ENCODE assay signal across 10 cellular contexts in the genomic region with DNA sequence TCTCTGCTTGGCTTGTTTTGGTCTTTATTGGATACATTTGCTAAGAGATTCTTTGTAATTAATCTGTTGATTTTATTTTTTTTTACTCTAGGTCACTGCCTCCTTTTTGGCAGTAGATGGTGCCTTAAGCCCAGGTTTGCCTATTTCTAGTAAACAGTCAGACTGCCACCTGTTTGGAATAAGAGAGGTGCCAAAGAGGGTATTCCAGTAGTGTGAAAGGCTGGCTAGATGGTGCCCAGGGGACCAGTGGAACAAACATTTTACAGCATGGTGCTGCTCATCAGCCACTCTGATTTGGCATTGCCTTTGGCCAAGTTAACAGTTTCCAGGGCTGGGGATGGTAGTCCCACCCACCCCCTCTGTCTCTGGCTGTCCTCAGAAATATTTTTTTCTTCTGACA. TPM values are rescaled to one million over a fixed set of nuclear protein-coding genes. Genes with fewer than 3 reads are reported as not detected.
DNase-seq lines count a peak whose midpoint lies in the region; ATAC-seq and TF ChIP-seq lines count a peak whose summit lies in the region.
"Had no signal": no experiment of that assay in that cellular context is flagged by ENCODE, and none has a peak within 500 bp of the region (broad histone marks: within the 10 kb centered on the region; RNA-seq: fewer than 3 reads in every experiment).

No MANE protein-coding gene starts in this region.

- H3K9me2 ChIP-seq in Karpas-422 (replicated peaks; ENCODE audit: insufficient read depth, low read length), result no peaks in the 10 kb centered on the region

- H3K9me3 Mint-ChIP-seq in endothelial cell (ENCODE audit: unreplicated experiment) (no peaks in the 10 kb centered on the region), neural crest cell (peaks cover 3% of the 10 kb centered on the region)

- no peak overlapping the region for H3K27ac ChIP-seq in Karpas-422 (ENCODE audit: low read length)

- H3K4me1 ChIP-seq in Karpas-422 (ENCODE audit: low read length), result no peaks in the 10 kb centered on the region

- no peaks in the 10 kb centered on the region for H3K79me2 ChIP-seq in Karpas-422 (ENCODE audit: low read length)

- no peaks in the 10 kb centered on the region for H3K27me3 ChIP-seq in Karpas-422 (ENCODE audit: low read length)

- H3K4me1 Mint-ChIP-seq in endothelial cell (ENCODE audit: unreplicated experiment), result peaks cover 3% of the 10 kb centered on the region
- H3K4me1 Mint-ChIP-seq in neural crest cell, result no peaks in the 10 kb centered on the region

- no peaks in the 10 kb centered on the region for H4K20me1 ChIP-seq in Karpas-422 (ENCODE audit: insufficient read depth, low read depth, low read length)

- no peak overlapping the region for H3K4me2 ChIP-seq in Karpas-422 (ENCODE audit: low read depth, low read length, poor library complexity, severe bottlenecking)

- TF ChIP-seq CTCF in endothelial cell (IDR thresholded peaks at IDR 0.05; ENCODE audit: unreplicated experiment) (peak; percentile 24), neural crest cell (conservative IDR thresholded peaks at IDR 0.05) (peak; percentile 58)

- H3K4me3 Mint-ChIP-seq in endothelial cell (ENCODE audit: unreplicated experiment) (no peak overlapping the region), neural crest cell (no peak overlapping the region)
- H3K4me3 Mint-ChIP-seq: T-helper 2 cell treated with Interferon-gamma antibody and Interleukin-4, amounts not matched to agents 5 μg/mL and 100 μg/mL, for 36 hours had no signal

- H3K4me3 ChIP-seq in Karpas-422 (ENCODE audit: low read length), result no peak overlapping the region

- no peak for ATAC-seq in GM19463 (IDR thresholded peaks at IDR 0.05; ENCODE audit: unreplicated experiment)
- ATAC-seq: activated naive CD4-positive, alpha-beta T cell treated with anti-CD3 and anti-CD28 coated beads, Interleukin-2, amount 50 U/mL, for 72 hours had no signal

- H3K27me3 Mint-ChIP-seq in endothelial cell (ENCODE audit: unreplicated experiment), result no peaks in the 10 kb centered on the region
- H3K27me3 Mint-ChIP-seq in neural crest cell (ENCODE audit: low read depth), result no peaks in the 10 kb centered on the region

- H2AFZ ChIP-seq in Karpas-422 (ENCODE audit: low read length), result no peak overlapping the region

- peaks cover 31% of the 10 kb centered on the region for H3K9me3 ChIP-seq in Karpas-422 (ENCODE audit: low read length)

- no peak overlapping the region for H3K9ac ChIP-seq in Karpas-422 (ENCODE audit: low read length)

- H3K36me3 ChIP-seq in Karpas-422 (ENCODE audit: insufficient read depth, low read length), result no peaks in the 10 kb centered on the region

- H3K27ac Mint-ChIP-seq in endothelial cell (ENCODE audit: unreplicated experiment) (no peak overlapping the region), neural crest cell (ENCODE audit: unreplicated experiment) (no peak overlapping the region)
- H3K27ac Mint-ChIP-seq: activated naive CD4-positive, alpha-beta T cell treated with anti-CD3 and anti-CD28 coated beads, Interleukin-2, amount 50 U/mL, for 72 hours; T-helper 2 cell treated with Interferon-gamma antibody and Interleukin-4, amounts not matched to agents 5 μg/mL and 100 μg/mL, for 36 hours had no signal

- DNase-seq in GM03348 (ENCODE audit: low spot score) (peak; percentile 24), NCI-H524 treated with DMSO at 0.1 percent for 48 hours (lab: John Stamatoyannopoulos, UW) (peak; percentile 60), endothelial cell (ENCODE audit: low spot score) (no peak), neural crest cell (ENCODE audit: low read depth, low spot score) (no peak), COLO829 (ENCODE audit: low spot score) (no peak), occipital lobe (lab: John Stamatoyannopoulos, UW) (no peak), Karpas-422 (no peak)

- no peaks in the 10 kb centered on the region for H3K36me3 Mint-ChIP-seq in endothelial cell (ENCODE audit: low read depth, unreplicated experiment)
- H3K36me3 Mint-ChIP-seq in neural crest cell (ENCODE audit: low read depth), result no peaks in the 10 kb centered on the region
- H3K36me3 Mint-ChIP-seq: activated naive CD4-positive, alpha-beta T cell treated with anti-CD3 and anti-CD28 coated beads, Interleukin-2, amount 50 U/mL, for 72 hours had no signal

RNA-seq across cellular contexts. Expression of a gene that starts 36.7 kb away (rescaled TPM):
- 63.8 TPM for total RNA-seq in endothelial cell (ENCODE audit: unreplicated experiment)
- total RNA-seq in neural crest cell, result 20.7 and 20.8 TPM in 2 replicates
- 3.0 TPM for total RNA-seq in occipital lobe
- total RNA-seq in Karpas-422 (2014; rRNA removed; shearing (Covaris generic); ENCODE audit: low replicate concordance), result not detected in 2 replicates
- total RNA-seq: activated naive CD4-positive, alpha-beta T cell treated with anti-CD3 and anti-CD28 coated beads, Interleukin-2, amount 50 U/mL, for 72 hours had no signal

Comparison
In these comparisons a context has a peak if more than half of its experiments do, and no peak if none do; other contexts are left out.
1. DNase-seq: peak in GM03348 (single experiment) and NCI-H524 treated with DMSO at 0.1 percent for 48 hours (single experiment); none in endothelial cell (single experiment), neural crest cell (single experiment), COLO829 (single experiment), occipital lobe (single experiment) and Karpas-422 (single experiment).